Comparison of ENCODE assay signal across 34 cellular contexts in the genomic region with DNA sequence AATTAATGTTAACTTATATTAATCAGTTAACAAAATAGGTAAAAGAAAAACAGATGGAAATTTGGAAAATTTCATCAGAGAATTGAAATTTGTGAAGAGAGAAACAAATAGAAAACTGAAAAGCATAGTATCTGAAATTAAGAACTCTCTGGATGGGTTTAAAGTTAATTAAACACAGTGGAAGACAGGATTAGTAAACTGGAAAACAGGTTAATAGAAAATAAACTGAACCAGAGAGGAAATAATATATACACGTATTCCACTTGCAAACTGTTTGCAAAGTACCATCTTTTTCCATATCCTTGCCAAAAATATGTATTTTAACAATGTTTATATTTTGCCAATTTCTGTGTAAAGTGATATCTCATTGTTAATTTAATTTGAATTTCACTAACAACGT.
"Had no signal": no experiment of that assay in that cellular context is flagged by ENCODE, and none has a peak within 500 bp of the region (broad histone marks: within the 10 kb centered on the region; RNA-seq: fewer than 3 reads in every experiment).

No MANE protein-coding gene starts in this region.

- H3K27ac ChIP-seq: adrenal gland, ascending aorta, body of pancreas, brain microvascular endothelial cell, breast epithelium, cardiac muscle cell had no signal

- H3K27me3 ChIP-seq: adrenal gland, ascending aorta, body of pancreas, brain microvascular endothelial cell, breast epithelium, cardiac muscle cell had no signal

- H3K4me3 ChIP-seq: adrenal gland, ascending aorta, body of pancreas, breast epithelium, cardiac muscle cell had no signal

- FAIRE-seq: astrocyte, bronchial epithelial cell had no signal

- H3K4me1 ChIP-seq: adrenal gland, ascending aorta, body of pancreas, breast epithelium had no signal

- DNase-seq: activated effector memory CD4-positive, alpha-beta T cell treated with anti-CD3 and anti-CD28 coated beads, Interleukin-2, amount 50 U/mL, for 16 hours; activated effector memory CD4-positive, alpha-beta T cell treated with Interleukin-2 at 50 U/mL for 16 hours; activated gamma-delta T cell; activated gamma-delta T cell treated with Interleukin-2 at 50 U/mL for 16 hours; activated naive CD4-positive, alpha-beta T cell; activated naive CD4-positive, alpha-beta T cell treated with anti-CD3 and anti-CD28 coated beads for 36 hours; activated naive CD4-positive, alpha-beta T cell treated with anti-CD3 and anti-CD28 coated beads, Interleukin-2, amount 10 ng/mL, durations not matched to agents 7 days and 5 days; activated naive CD4-positive, alpha-beta T cell treated with anti-CD3 and anti-CD28 coated beads, Interleukin-2, amount 50 U/mL, for 16 hours; activated naive CD4-positive, alpha-beta T cell treated with Interleukin-2 at 50 U/mL for 16 hours; activated naive CD8-positive, alpha-beta T cell treated with anti-CD3 and anti-CD28 coated beads for 36 hours; activated naive CD8-positive, alpha-beta T cell treated with anti-CD3 and anti-CD28 coated beads, Interleukin-2, amount 10 ng/mL, durations not matched to agents 7 days and 5 days; activated naive CD8-positive, alpha-beta T cell treated with anti-CD3 and anti-CD28 coated beads, Interleukin-2, amount 50 U/mL, for 24 hours; activated T-cell treated with anti-CD3 and anti-CD28 coated beads, Interleukin-2, amount 50 U/mL, for 1 hour; activated T-cell treated with anti-CD3 and anti-CD28 coated beads, Interleukin-2, amount 50 U/mL, for 24 hours; activated T-cell treated with anti-CD3 and anti-CD28 coated beads, Interleukin-2, amount 50 U/mL, for 4 hours; activated T-cell treated with anti-CD3 and anti-CD28 coated beads, Interleukin-2, amount 50 U/mL, for 48 hours; activated T-cell treated with anti-CD3 and anti-CD28 coated beads, Interleukin-2, amount 50 U/mL, for 72 hours; adrenal gland; amniotic stem cell; amygdala; anterior cingulate cortex; aorta; body of pancreas; brain microvascular endothelial cell; caudate nucleus; central memory CD4-positive, alpha-beta T cell; cerebellar nuclear complex had no signal

- ATAC-seq: activated naive CD4-positive, alpha-beta T cell treated with anti-CD3 and anti-CD28 coated beads, Interleukin-2, amount 50 U/mL, for 72 hours; activated naive CD8-positive, alpha-beta T cell treated with anti-CD3 and anti-CD28 coated beads, Interleukin-2, amount 50 U/mL, for 24 hours; activated T-cell treated with anti-CD3 and anti-CD28 coated beads, Interleukin-2, amount 50 U/mL, for 4 hours; activated T-cell treated with anti-CD3 and anti-CD28 coated beads, Interleukin-2, amount 50 U/mL, for 72 hours; activated T-helper 17 cell treated with anti-CD3 and anti-CD28 coated beads, Interleukin-2, amount 50 U/mL, for 72 hours; body of pancreas had no signal

- H3K36me3 ChIP-seq: adrenal gland, ascending aorta, brain microvascular endothelial cell, breast epithelium, cardiac muscle cell had no signal

- H3K9me3 ChIP-seq: ascending aorta, body of pancreas had no signal
